Comparison of ENCODE assay signal across 16 cellular contexts in the genomic region with DNA sequence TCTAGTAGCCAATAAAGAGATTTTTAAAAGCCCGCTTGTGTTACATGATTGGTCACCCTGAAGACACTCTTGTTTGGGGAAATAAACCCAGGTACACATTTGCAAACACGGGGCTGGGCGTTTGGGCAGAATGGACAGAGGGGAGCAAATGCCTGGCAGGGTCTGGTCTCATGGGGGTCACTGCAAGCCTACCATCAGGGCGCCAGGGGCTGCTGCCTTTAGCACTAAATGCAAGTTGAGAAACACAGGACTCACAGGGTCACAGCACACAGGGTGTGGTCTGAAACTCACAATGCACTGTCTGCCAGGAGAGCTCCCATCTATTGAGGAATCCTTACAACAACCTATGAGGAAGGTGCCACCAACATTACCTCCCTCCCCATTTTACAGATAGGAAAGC.
DNase-seq lines count a peak whose midpoint lies in the region; ATAC-seq and TF ChIP-seq lines count a peak whose summit lies in the region.
"Had no signal": no experiment of that assay in that cellular context is flagged by ENCODE, and none has a peak within 500 bp of the region (broad histone marks: within the 10 kb centered on the region; RNA-seq: fewer than 3 reads in every experiment).

No MANE protein-coding gene starts in this region.

- H3K36me3 ChIP-seq in SJCRH30 (peaks cover 3% of the 10 kb centered on the region), gastroesophageal sphincter (peaks cover 0 to 23% of the 10 kb centered on the region in 2 donors), tibial artery (peaks cover 0 to 7% (median 4%) of the 10 kb centered on the region in 3 donors)

- WGBS in gastroesophageal sphincter (ENCODE audit: low coverage in 1 of 2), 2 donors, result 98 to 100% methylated on average over 1 to 4 of the region's 4 CpGs

- H3K27ac ChIP-seq in SJCRH30 (peak overlapping the region; percentile 95), gastroesophageal sphincter (peak overlapping the region in 3 of 4 donors; percentile 69 to 81 (median 74)), tibial artery (peak overlapping the region; percentile 67 to 72)

- peaks cover 49% of the 10 kb centered on the region for H3K4me1 ChIP-seq in SJCRH30
- peaks cover 0 to 66% (median 25%) of the 10 kb centered on the region in 3 donors for H3K4me1 ChIP-seq in gastroesophageal sphincter
- peaks cover 0 to 48% (median 30%) of the 10 kb centered on the region in 4 donors for H3K4me1 ChIP-seq in tibial artery

- intact Hi-C loops in posterior vena cava (cut with DNase I) (no loop called here), tibial artery (cut with DNase I; ENCODE audit: low total_unique reads) (no loop called here)

- DNase-seq in SJCRH30 (no peak), posterior vena cava (ENCODE audit: low spot score) (peak; percentile 45), tibial artery (no peak), NCI-H1417 treated with DMSO at 0.1 percent for 48 hours (lab: John Stamatoyannopoulos, UW) (no peak), NCI-H1694 (lab: John Stamatoyannopoulos, UW) (no peak), NCI-H2107 treated with DMSO at 0.1 percent for 48 hours (lab: John Stamatoyannopoulos, UW; ENCODE audit: unreplicated experiment) (no peak)
- DNase-seq: activated CD4-positive, alpha-beta T cell treated with anti-CD3 and anti-CD28 coated beads, Interleukin-2, amount 50 U/mL, for 1 hour; CD4-positive, alpha-beta memory T cell; endodermal cell; GDM1; NCI-H526; stimulated activated CD4-positive, alpha-beta T cell treated with anti-CD3 and anti-CD28 coated beads, Interleukin-12 subunit alpha, Interleukin-12 subunit beta, amount 100 ng/mL, for 4 hours had no signal

- TF ChIP-seq CTCF in gastroesophageal sphincter (IDR thresholded peaks at IDR 0.05) (no peak), tibial artery (IDR thresholded peaks at IDR 0.05) (no peak)

- ATAC-seq in gastroesophageal sphincter (no peak), GM19023 (IDR thresholded peaks at IDR 0.05; ENCODE audit: unreplicated experiment) (no peak)
- ATAC-seq: activated T-helper 17 cell treated with anti-CD3 and anti-CD28 coated beads, Interleukin-2, amount 50 U/mL, for 72 hours had no signal

- no peaks in the 10 kb centered on the region for H3K9me3 ChIP-seq in SJCRH30 (replicated peaks)
- peaks cover 0 to 4% (median 0%) of the 10 kb centered on the region in 3 donors for H3K9me3 ChIP-seq in gastroesophageal sphincter
- no peaks in the 10 kb centered on the region for H3K9me3 ChIP-seq in tibial artery
- H3K9me3 ChIP-seq: stomach had no signal

- H3K4me3 ChIP-seq in SJCRH30, result no peak overlapping the region
- no peak overlapping the region for H3K4me3 ChIP-seq in gastroesophageal sphincter
- H3K4me3 ChIP-seq in tibial artery, result no peak overlapping the region
- H3K4me3 ChIP-seq: stomach had no signal

- H3K27me3 ChIP-seq in SJCRH30 (no peaks in the 10 kb centered on the region), gastroesophageal sphincter (no peaks in the 10 kb centered on the region), tibial artery (no peaks in the 10 kb centered on the region)
- H3K27me3 ChIP-seq: stomach had no signal

- TF ChIP-seq POLR2A in gastroesophageal sphincter (IDR thresholded peaks at IDR 0.05), result no peak

- TF ChIP-seq EP300 in gastroesophageal sphincter (IDR thresholded peaks at IDR 0.05), result no peak
